In the genomic region with DNA sequence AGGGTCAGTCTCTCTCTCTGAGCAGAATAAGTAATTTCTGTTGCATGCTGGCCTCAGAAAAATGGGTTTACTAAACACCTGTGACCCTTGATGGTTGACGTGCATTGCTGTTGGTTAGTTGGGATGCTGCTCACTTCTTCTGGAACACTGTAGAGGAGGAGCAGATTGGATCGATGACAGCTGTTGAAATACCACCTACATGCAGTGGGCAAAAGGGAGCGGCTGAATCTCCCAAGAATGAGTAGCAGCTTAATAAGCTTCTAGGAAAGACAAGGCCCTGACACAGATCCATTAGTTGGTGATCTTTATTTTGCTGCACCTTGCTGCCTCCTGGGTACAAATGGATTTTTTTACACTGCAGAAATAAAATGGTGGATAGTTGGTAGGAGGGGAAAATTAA, we compare ENCODE assay signal across 14 cellular contexts.
"Had no signal": no experiment of that assay in that cellular context is flagged by ENCODE, and none has a peak within 500 bp of the region (broad histone marks: within the 10 kb centered on the region; RNA-seq: fewer than 3 reads in every experiment).

No MANE protein-coding gene starts in this region.

- H3K27ac ChIP-seq: lower lobe of right lung, uterus had no signal

- H3K4me3 Mint-ChIP-seq: activated naive CD4-positive, alpha-beta T cell treated with anti-CD3 and anti-CD28 coated beads, Interleukin-2, amount 10 ng/mL, durations not matched to agents 7 days and 5 days; activated T-helper 1 cell treated with anti-CD3 and anti-CD28 coated beads, Interleukin-12 subunit alpha, Interleukin-12 subunit beta, Interleukin-2, Interleukin-4 antibody, amounts not matched to agents 30 ng/mL and 10 ng/mL and 1 ng/mL, durations not matched to agents 14 hours and 24 hours and 36 hours; immature natural killer cell; T-helper 1 cell treated with Interleukin-12 subunit alpha and Interleukin-12 subunit beta and Interleukin-4 antibody, amounts not matched to agents 30 μg/mL and 1 μg/mL, for 36 hours had no signal

- H3K4me3 ChIP-seq: esophagus squamous epithelium, lower lobe of right lung, uterus had no signal

- H3K27me3 ChIP-seq: esophagus squamous epithelium, uterus had no signal

- H3K4me1 ChIP-seq: uterus had no signal

- H3K27me3 Mint-ChIP-seq: activated naive CD4-positive, alpha-beta T cell treated with anti-CD3 and anti-CD28 coated beads, Interleukin-2, amount 10 ng/mL, durations not matched to agents 7 days and 5 days; stimulated activated naive CD8-positive, alpha-beta T cell treated with anti-CD3 and anti-CD28 coated beads, Interleukin-15, Interleukin-2, amounts not matched to agents 100 ng/mL and 50 ng/mL, for 24 hours had no signal

- ATAC-seq: lower lobe of right lung, SK-N-SH treated with all-trans-retinoic acid at 6 μM for 48 hours had no signal

- DNase-seq: activated CD4-positive, CD25-positive, alpha-beta regulatory T cell; activated naive CD4-positive, alpha-beta T cell treated with anti-CD3 and anti-CD28 coated beads, Interleukin-2, amount 10 ng/mL, durations not matched to agents 7 days and 5 days; esophagus squamous epithelium; immature natural killer cell; left cardiac atrium; lower lobe of right lung; midbrain; stimulated activated CD4-positive, alpha-beta T cell treated with anti-CD3 and anti-CD28 coated beads, Interleukin-4, amount 100 ng/mL, for 1 hour; stimulated activated CD8-positive, alpha-beta memory T cell treated with anti-CD3 and anti-CD28 coated beads, Interleukin-4, amount 100 ng/mL, for 48 hours; uterus had no signal

- H3K9me3 Mint-ChIP-seq: activated naive CD4-positive, alpha-beta T cell treated with anti-CD3 and anti-CD28 coated beads, Interleukin-2, amount 10 ng/mL, durations not matched to agents 7 days and 5 days; activated T-helper 1 cell treated with anti-CD3 and anti-CD28 coated beads, Interleukin-12 subunit alpha, Interleukin-12 subunit beta, Interleukin-2, Interleukin-4 antibody, amounts not matched to agents 30 ng/mL and 10 ng/mL and 1 ng/mL, durations not matched to agents 14 hours and 24 hours and 36 hours; immature natural killer cell; stimulated activated naive CD8-positive, alpha-beta T cell treated with anti-CD3 and anti-CD28 coated beads, Interleukin-15, Interleukin-2, amounts not matched to agents 100 ng/mL and 50 ng/mL, for 24 hours; T-helper 1 cell treated with Interleukin-12 subunit alpha and Interleukin-12 subunit beta and Interleukin-4 antibody, amounts not matched to agents 30 μg/mL and 1 μg/mL, for 36 hours had no signal

- H3K9me3 ChIP-seq: esophagus squamous epithelium, lower lobe of right lung, uterus had no signal

- H3K36me3 ChIP-seq: uterus had no signal
